13 cellular contexts compared by ENCODE assay signal in genomic region chr20:49397525-49397924, GRCh38.
DNase-seq lines count a peak whose midpoint lies in the region; ATAC-seq and TF ChIP-seq lines count a peak whose summit lies in the region.
"Had no signal": no experiment of that assay in that cellular context is flagged by ENCODE, and none has a peak within 500 bp of the region (broad histone marks: within the 10 kb centered on the region; RNA-seq: fewer than 3 reads in every experiment).

No MANE protein-coding gene starts in this region.

- POLR2A ChIA-PET in RWPE1 (lab: Yijun Ruan, JAX; ENCODE audit: low non-redundant PET): interaction anchor here (0.5 kb wide), 1 partner anchor 32 kb away, joined by 3 read pairs; no protein-coding TSS in a partner anchor

- CTCF ChIA-PET in RWPE1 (lab: Yijun Ruan, JAX): interaction anchor here (0.6 to 1.7 kb wide), 5 partner anchors 13 to 530 kb away, joined by 3 to 8 read pairs (median 5); no protein-coding TSS in a partner anchor

- peak; percentile 7 for DNase-seq in activated CD4-positive, alpha-beta T cell treated with anti-CD3 and anti-CD28 coated beads for 48 hours
- no peak for DNase-seq in activated CD4-positive, alpha-beta T cell treated with anti-CD3 and anti-CD28 coated beads, Interleukin-2, amount 50 U/mL, for 48 hours
- peak; percentile 87 for DNase-seq in RWPE1 (ENCODE audit: low spot score)
- DNase-seq in fibroblast of mammary gland (ENCODE audit: low read depth): peak; percentile 82
- DNase-seq in tibial artery: peak in 1 of 2 donors; percentile 59
- DNase-seq in activated T-cell treated with anti-CD3 and anti-CD28 coated beads for 4 hours: no peak
- DNase-seq: Kasumi-1, lower lobe of right lung, NCI-H526 treated with DMSO at 0.1 percent for 48 hours had no signal

- H3K27ac ChIP-seq in RWPE1: peak overlapping the region; percentile 52
- H3K27ac ChIP-seq in tibial artery: peak overlapping the region; percentile 49 to 79
- H3K27ac ChIP-seq: body of pancreas, lower lobe of right lung, parathyroid adenoma had no signal

- H3K27me3 ChIP-seq in tibial artery: no peaks in the 10 kb centered on the region
- H3K27me3 ChIP-seq: body of pancreas had no signal

- intact Hi-C loops in tibial artery (cut with DNase I; ENCODE audit: low total_unique reads): loop anchor here (10.0 kb wide), 1 partner anchor 53 kb away; no protein-coding TSS in a partner anchor

- H3K36me3 ChIP-seq in tibial artery: no peaks in the 10 kb centered on the region
- H3K36me3 ChIP-seq: lower lobe of right lung had no signal

- no peaks in the 10 kb centered on the region for H3K9me3 ChIP-seq in tibial artery
- H3K9me3 ChIP-seq: body of pancreas, lower lobe of right lung had no signal

- TF ChIP-seq CTCF in RWPE1 (conservative IDR thresholded peaks at IDR 0.05; ENCODE audit: low read depth): no peak
- no peak for TF ChIP-seq CTCF in fibroblast of mammary gland (conservative IDR thresholded peaks at IDR 0.05; ENCODE audit: control insufficient read depth, insufficient read depth, low read depth, low read length)
- no peak for TF ChIP-seq CTCF in tibial artery (IDR thresholded peaks at IDR 0.05)

- H3K4me3 ChIP-seq in fibroblast of mammary gland (ENCODE audit: control insufficient read depth, low read depth, low read length) (no peak overlapping the region), tibial artery (no peak overlapping the region)
- H3K4me3 ChIP-seq: body of pancreas, lower lobe of right lung had no signal

- no peak for ATAC-seq in HG02840 (IDR thresholded peaks at IDR 0.05; ENCODE audit: low FRiP score, unreplicated experiment)
- no peak for ATAC-seq in HG02970 (IDR thresholded peaks at IDR 0.05; ENCODE audit: low FRiP score, unreplicated experiment)
- ATAC-seq: body of pancreas, lower lobe of right lung had no signal

- H3K4me1 ChIP-seq in tibial artery: peaks cover 0 to 63% (median 36%) of the 10 kb centered on the region in 4 donors
- H3K4me1 ChIP-seq: body of pancreas, lower lobe of right lung, parathyroid adenoma had no signal

Comparison
In these comparisons a context has a peak if more than half of its experiments do, and no peak if none do; other contexts are left out.
1. DNase-seq: peak in activated CD4-positive, alpha-beta T cell treated with anti-CD3 and anti-CD28 coated beads for 48 hours (single experiment), RWPE1 (single experiment) and fibroblast of mammary gland (single experiment); none in activated CD4-positive, alpha-beta T cell treated with anti-CD3 and anti-CD28 coated beads, Interleukin-2, amount 50 U/mL, for 48 hours (0 of 2) and activated T-cell treated with anti-CD3 and anti-CD28 coated beads for 4 hours (single experiment).